In the genomic region with DNA sequence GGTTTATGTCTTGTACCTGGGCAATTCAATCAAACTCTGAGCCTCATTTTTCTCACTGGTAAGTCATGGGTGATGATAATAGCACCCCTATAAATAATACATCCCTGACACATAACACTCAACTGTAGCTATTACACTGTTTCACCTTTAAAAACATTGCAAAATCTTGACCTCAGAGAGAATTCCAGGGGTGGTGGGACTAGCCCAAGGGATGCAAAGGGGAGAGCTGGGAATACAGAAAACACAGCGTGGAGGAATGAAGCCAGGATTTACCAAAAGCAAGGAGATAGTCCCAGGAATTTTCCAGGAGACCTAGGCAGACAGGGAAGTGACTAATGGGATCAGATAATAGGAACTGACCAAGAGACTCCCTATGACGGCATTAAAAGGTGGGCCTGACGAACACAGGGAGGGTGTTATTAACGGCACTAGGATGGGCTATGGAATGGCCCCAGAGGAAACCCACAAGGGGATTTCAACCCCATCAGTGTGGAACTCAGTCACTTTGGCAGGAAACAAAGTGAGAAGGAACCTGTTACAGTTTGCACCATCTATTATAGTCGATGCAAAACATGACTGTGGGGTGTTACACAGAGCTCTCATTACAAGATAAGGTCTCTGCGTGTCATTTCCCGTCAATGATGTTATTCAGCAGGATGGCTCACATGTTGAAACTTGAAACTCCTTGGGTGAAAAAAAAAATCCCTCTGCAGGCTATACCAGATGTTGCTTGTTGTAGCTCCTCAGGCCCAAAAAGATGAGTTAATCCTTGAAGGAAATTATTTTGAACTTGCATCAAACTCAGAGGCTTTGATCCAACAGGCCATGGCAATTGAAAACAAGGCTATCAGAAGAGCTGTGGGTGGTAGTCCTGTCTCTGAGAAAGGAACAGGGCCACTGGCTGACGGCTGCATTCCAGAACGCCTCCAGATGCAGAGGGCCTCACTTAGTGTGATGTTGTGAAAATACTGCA, we compare ENCODE assay signal across 8 cellular contexts. TPM values are rescaled to one million over a fixed set of nuclear protein-coding genes. Genes with fewer than 3 reads are reported as not detected.
DNase-seq lines count a peak whose midpoint lies in the region; ATAC-seq and TF ChIP-seq lines count a peak whose summit lies in the region.

No MANE protein-coding gene starts in this region.

- dilution Hi-C loops in mammary epithelial cell (cut with HindIII; ENCODE audit: low sequenced_read_pairs) = no loop called here

- no peaks in the 10 kb centered on the region for H3K27me3 ChIP-seq in mammary epithelial cell (ENCODE audit: insufficient read depth, low read length)

- no peaks in the 10 kb centered on the region for H4K20me1 ChIP-seq in mammary epithelial cell (ENCODE audit: insufficient read depth, low read length)

- H3K9ac ChIP-seq in mammary epithelial cell (ENCODE audit: insufficient read depth, low read length) = peak overlapping the region; percentile 39

- no TSS peak for BruUV-seq in mammary epithelial cell (replicated peaks; lab: Mats Ljungman, UMichigan)

- in situ Hi-C loops in mammary epithelial cell (cut with MboI; ENCODE audit: low sequenced_read_pairs in 2 of 2) = loop anchor here in 1 of 2 donors (25.0 kb wide), 1 partner anchor 551 kb away; the partner anchor contains the start of gene IGF1
- in situ Hi-C loops in G401 (cut with HindIII; ENCODE audit: low sequenced_read_pairs) = no loop called here

- peak overlapping the region; percentile 66 for H3K27ac ChIP-seq in mammary epithelial cell (ENCODE audit: insufficient read depth, low read depth, low read length)

- intact Hi-C loops in mammary epithelial cell (cut with micrococcal nuclease) = loop anchor here (1.0 to 10.0 kb wide), 6 partner anchors 19 to 939 kb away; partner anchors contain the start of genes NUP37 and PARPBP

- WGBS in mammary epithelial cell (ENCODE audit: low coverage, missing lambda C conversion rate) = 5% methylated on average over 9 of the region's 9 CpGs

- no peaks in the 10 kb centered on the region for H3K9me3 ChIP-seq in mammary epithelial cell (replicated peaks; ENCODE audit: insufficient read depth, low read length)

- H3K36me3 ChIP-seq in mammary epithelial cell (ENCODE audit: insufficient read depth, low read length) = no peaks in the 10 kb centered on the region

- peak overlapping the region; percentile 62 for H3K4me2 ChIP-seq in mammary epithelial cell (ENCODE audit: insufficient read depth, low read depth, low read length)

- H3K4me3 ChIP-seq in GM12865 (ENCODE audit: low read depth, low read length) (peak overlapping the region; percentile 81), mammary epithelial cell (replicated peaks in 1 of 3; ENCODE audit: insufficient read depth in 1 of 3, low read depth in 2 of 3, low read length in 3 of 3) (peak overlapping the region in 1 of 3 experiments; percentile 3)

- peak; percentile 56 for ATAC-seq in GM21423 (IDR thresholded peaks at IDR 0.05; ENCODE audit: unreplicated experiment)

- DNase-seq in GM12865 (ENCODE audit: low read depth) (peak; percentile 94), HPDE6-E6E7 (ENCODE audit: extremely low spot score) (peak; percentile 79), mammary epithelial cell (peak; percentile 96), myocyte (ENCODE audit: low read depth) (peak; percentile 82), cerebellar nuclear complex (lab: John Stamatoyannopoulos, UW) (no peak), G401 (ENCODE audit: low spot score) (no peak)
- DNase-seq in stimulated activated CD4-positive, alpha-beta T cell treated with anti-CD3 and anti-CD28 coated beads, Interleukin-4, amount 100 ng/mL, for 4 hours = no peak

- TF ChIP-seq CTCF in GM12865 (IDR thresholded peaks at IDR 0.05; ENCODE audit: insufficient read depth, low read depth, low read length, missing control alignments) (no peak), mammary epithelial cell (conservative IDR thresholded peaks at IDR 0.05 in 1 of 2, IDR thresholded peaks at IDR 0.05 in 1 of 2; ENCODE audit: extremely low read depth in 1 of 2, insufficient read depth in 1 of 2, low read depth in 1 of 2, low read length in 2 of 2) (peak in 1 of 2 donors; percentile 1)

- CTCF ChIA-PET in mammary epithelial cell (lab: Charles Lee; ENCODE audit: low non-redundant PET) = interaction anchor here (0.6 to 0.7 kb wide), 3 partner anchors 90 to 828 kb away, joined by 3 to 4 read pairs (median 4); no protein-coding TSS in a partner anchor

- peaks cover 26% of the 10 kb centered on the region for H3K4me1 ChIP-seq in mammary epithelial cell (ENCODE audit: insufficient read depth, low read length)

- peak overlapping the region; percentile 88 for H2AFZ ChIP-seq in mammary epithelial cell (ENCODE audit: low read depth, low read length)

- no peaks in the 10 kb centered on the region for H3K79me2 ChIP-seq in mammary epithelial cell (ENCODE audit: insufficient read depth, low read length)

RNA-seq across cellular contexts. Expression of gene DRAM1, which starts 58.7 kb away (rescaled TPM):
- total RNA-seq in mammary epithelial cell (10 to 100 TPM; 24.1 to 35.2 TPM), myocyte (5.6 and 10.6 TPM in 2 replicates)
- polyA plus RNA-seq in mammary epithelial cell = 11.2 TPM
- polyA minus RNA-seq in mammary epithelial cell = 10.1 TPM
- 31.0 TPM for polyA plus RNA-seq in myocyte (2012)
- 5.5 and 7.9 TPM in 2 replicates for total RNA-seq in G401 (2014; rRNA removed; shearing (Covaris generic))

Comparison
In these comparisons a context has a peak if more than half of its experiments do, and no peak if none do; other contexts are left out.
1. DNase-seq: peak in GM12865 (single experiment), HPDE6-E6E7 (single experiment), mammary epithelial cell (single experiment) and myocyte (single experiment); none in cerebellar nuclear complex (0 of 2), G401 (single experiment) and stimulated activated CD4-positive, alpha-beta T cell treated with anti-CD3 and anti-CD28 coated beads, Interleukin-4, amount 100 ng/mL, for 4 hours (0 of 2).